In the genomic region with DNA sequence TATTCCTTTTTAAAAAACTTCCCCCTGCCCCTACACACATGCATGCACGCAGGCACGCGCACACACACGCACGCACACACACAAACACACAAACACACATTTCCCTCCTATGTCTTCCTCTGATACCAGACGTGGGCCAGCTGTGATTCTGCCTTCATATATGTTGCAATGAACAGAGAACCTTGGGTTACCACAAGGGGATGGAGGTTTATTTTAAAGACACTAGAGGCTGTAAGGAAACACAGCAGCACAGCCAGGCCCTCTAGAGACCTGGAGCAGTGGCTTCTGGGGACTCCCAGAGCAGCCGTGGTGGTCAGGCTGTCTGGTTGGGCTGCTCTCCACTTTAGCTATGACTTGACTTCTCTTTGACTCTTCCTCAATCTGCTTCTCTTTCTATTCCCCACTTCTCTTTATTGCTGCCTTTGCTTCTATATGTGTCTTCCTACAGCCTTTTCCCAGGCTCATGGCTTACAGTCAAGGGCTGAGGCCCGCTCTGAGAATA, we compare ENCODE assay signal across 11 cellular contexts. TPM values are rescaled to one million over a fixed set of nuclear protein-coding genes. Genes with fewer than 3 reads are reported as not detected.
DNase-seq lines count a peak whose midpoint lies in the region; ATAC-seq and TF ChIP-seq lines count a peak whose summit lies in the region.
"Had no signal": no experiment of that assay in that cellular context is flagged by ENCODE, and none has a peak within 500 bp of the region (broad histone marks: within the 10 kb centered on the region; RNA-seq: fewer than 3 reads in every experiment).

No MANE protein-coding gene starts in this region.

- no peak for TF ChIP-seq CTCF in GM10266 (IDR thresholded peaks at IDR 0.05; ENCODE audit: control insufficient read depth, insufficient read depth, low read depth, missing control alignments)
- no peak for TF ChIP-seq CTCF in GM20000 (IDR thresholded peaks at IDR 0.05; ENCODE audit: extremely low read depth, missing control alignments)
- TF ChIP-seq CTCF in heart right ventricle (IDR thresholded peaks at IDR 0.05), result no peak
- no peak for TF ChIP-seq CTCF in sigmoid colon (IDR thresholded peaks at IDR 0.05)

- no peak overlapping the region for H3K4me3 ChIP-seq in heart right ventricle
- H3K4me3 ChIP-seq in sigmoid colon, result no peak overlapping the region
- no peak overlapping the region for H3K4me3 ChIP-seq in MG63

- H3K36me3 ChIP-seq in heart right ventricle (no peaks in the 10 kb centered on the region), sigmoid colon (no peaks in the 10 kb centered on the region), MG63 (no peaks in the 10 kb centered on the region)
- H3K36me3 ChIP-seq: brain microvascular endothelial cell had no signal

- H3K27ac ChIP-seq in heart right ventricle (peak overlapping the region in 2 of 10 donors; percentile 2 to 71), sigmoid colon (no peak overlapping the region)
- H3K27ac ChIP-seq: brain microvascular endothelial cell had no signal

- DNase-seq in GM10266 (ENCODE audit: extremely low spot score), result peak; percentile 49
- DNase-seq in GM20000 (ENCODE audit: low spot score), result peak; percentile 63
- peak in 1 of 2 donors; percentile 17 for DNase-seq in heart right ventricle
- DNase-seq in sigmoid colon, result no peak
- no peak for DNase-seq in SW 1271 (lab: John Stamatoyannopoulos, UW)
- DNase-seq in MG63, result no peak
- DNase-seq in stimulated activated CD4-positive, alpha-beta T cell treated with anti-CD3 and anti-CD28 coated beads, Interleukin-1b, Interleukin-23, amount 100 ng/mL, for 48 hours, result no peak
- DNase-seq: brain microvascular endothelial cell, DMS 273 treated with DMSO at 0.1 percent for 48 hours, NCI-H82 had no signal

- TF ChIP-seq POLR2A in sigmoid colon (IDR thresholded peaks at IDR 0.05), result no peak

- ATAC-seq in HG03457 (IDR thresholded peaks at IDR 0.05; ENCODE audit: unreplicated experiment) (peak; percentile 66), heart right ventricle (peak in 7 of 8 donors; percentile 57 to 82 (median 65))

- H3K27me3 ChIP-seq in heart right ventricle (no peaks in the 10 kb centered on the region), sigmoid colon (no peaks in the 10 kb centered on the region), MG63 (no peaks in the 10 kb centered on the region)
- H3K27me3 ChIP-seq: brain microvascular endothelial cell had no signal

- WGBS in heart right ventricle, 2 donors, result 85 to 88% methylated on average over 8 of the region's 8 CpGs
- WGBS in sigmoid colon, 2 donors, result 77 to 90% methylated on average over 8 of the region's 8 CpGs

- H3K9me3 ChIP-seq in heart right ventricle (peaks cover 0 to 8% (median 0%) of the 10 kb centered on the region in 11 donors), sigmoid colon (no peaks in the 10 kb centered on the region), MG63 (no peaks in the 10 kb centered on the region)

- intact Hi-C loops in heart right ventricle (cut with DNase I), result loop anchor here in 1 of 10 donors (10.0 kb wide), 1 partner anchor 721 kb away; no protein-coding TSS in a partner anchor
- intact Hi-C loops in sigmoid colon (cut with DNase I), result no loop called here

- no peak for TF ChIP-seq EP300 in sigmoid colon (IDR thresholded peaks at IDR 0.05)

- peaks cover 0 to 55% (median 0%) of the 10 kb centered on the region in 9 donors for H3K4me1 ChIP-seq in heart right ventricle
- no peaks in the 10 kb centered on the region for H3K4me1 ChIP-seq in sigmoid colon

RNA-seq across cellular contexts. Expression of a gene that starts 3.2 kb away (rescaled TPM):
- under 1 TPM in 4 of 10 donors, not detected in 6; 0.06 to 0.39 (median 0.11) TPM for total RNA-seq in heart right ventricle
- polyA plus RNA-seq in heart right ventricle, result under 1 TPM in 1 of 2 donors, not detected in 1; 0.01 TPM
- under 1 TPM in 3 of 4 donors, not detected in 1; under 0.01 to 0.27 (median 0.16) TPM for total RNA-seq in sigmoid colon
- 1 to 10 TPM in 1 of 3 donors, under 1 TPM in 1, not detected in 1; under 0.01 to 6.8 TPM for polyA plus RNA-seq in sigmoid colon
- not detected in 2 replicates for total RNA-seq in MG63 (2014; rRNA removed; shearing (Covaris generic); ENCODE audit: low replicate concordance)

RNA-seq across cellular contexts. Expression of a gene that starts 18.6 kb away (rescaled TPM):
- total RNA-seq in heart right ventricle (10 to 100 TPM in 1 of 10 donors, 1 to 10 TPM in 8, under 1 TPM in 1; 0.93 to 14.0 (median 3.1) TPM), sigmoid colon (10 to 100 TPM in 3 of 4 donors, 1 to 10 TPM in 1; 8.7 to 15.7 (median 13.0) TPM)
- polyA plus RNA-seq in heart right ventricle (under 1 TPM; 0.49 to 0.80 TPM), sigmoid colon (1 to 10 TPM; 1.8 to 6.5 (median 2.8) TPM)
- total RNA-seq in MG63 (2014; rRNA removed; shearing (Covaris generic); ENCODE audit: low replicate concordance), result 0.07 TPM in 1 of 2 replicates, not detected in the other

Comparison
In these comparisons a context has a peak if more than half of its experiments do, and no peak if none do; other contexts are left out.
1. DNase-seq: peak in GM10266 (single experiment) and GM20000 (single experiment); none in sigmoid colon (single experiment), SW 1271 (0 of 2), MG63 (single experiment) and stimulated activated CD4-positive, alpha-beta T cell treated with anti-CD3 and anti-CD28 coated beads, Interleukin-1b, Interleukin-23, amount 100 ng/mL, for 48 hours (single experiment).